ENCODE assay signal across 2 cellular contexts in genomic region chr1:24142546-24143431, GRCh38.
TF ChIP-seq lines count a peak whose summit lies in the region.

Gene IL22RA1, minus strand, starts transcription at chr1:24143140. Its CDS starts 58 bp downstream, at chr1:24143082.

TF ChIP-seq in GM23338, 12 proteins besides CTCF, POLR2A, EP300 and RAD21 (continued from another document):
- TF ChIP-seq ZNF462 (CRISPR knock-in tag; IDR thresholded peaks at IDR 0.05) (no peak), REST (IDR thresholded peaks at IDR 0.05; ENCODE audit: unreplicated experiment) (no peak)
TF ChIP-seq in GM23338: peak in this region for 0.

TF ChIP-seq in SK-N-SH treated with all-trans-retinoic acid at 6 μM for 48 hours, 23 proteins besides CTCF, POLR2A, EP300 and RAD21 (continued from another document):
- TF ChIP-seq CREB5 (CRISPR knock-in tag; IDR thresholded peaks at IDR 0.05; ENCODE audit: low read depth): no peak
- TF ChIP-seq ZFP30 (CRISPR knock-in tag; IDR thresholded peaks at IDR 0.05): no peak
- TF ChIP-seq ZC3H10 (CRISPR knock-in tag; IDR thresholded peaks at IDR 0.05): no peak
